In genomic region chr1:233710507-233710906, GRCh38 we compare ENCODE assay signal across 8 cellular contexts.
"Had no signal": no experiment of that assay in that cellular context is flagged by ENCODE, and none has a peak within 500 bp of the region (broad histone marks: within the 10 kb centered on the region; RNA-seq: fewer than 3 reads in every experiment).

No MANE protein-coding gene starts in this region.

- DNase-seq: GDM1, GF-D8 had no signal

- ATAC-seq: GM12878 had no signal

- H3K4me3 ChIP-seq: GM12878 had no signal

- FAIRE-seq: G401.6, GM12878, GM12891, GM12892, GM18507, GM19239 had no signal
